9 cellular contexts compared by ENCODE assay signal in the genomic region with DNA sequence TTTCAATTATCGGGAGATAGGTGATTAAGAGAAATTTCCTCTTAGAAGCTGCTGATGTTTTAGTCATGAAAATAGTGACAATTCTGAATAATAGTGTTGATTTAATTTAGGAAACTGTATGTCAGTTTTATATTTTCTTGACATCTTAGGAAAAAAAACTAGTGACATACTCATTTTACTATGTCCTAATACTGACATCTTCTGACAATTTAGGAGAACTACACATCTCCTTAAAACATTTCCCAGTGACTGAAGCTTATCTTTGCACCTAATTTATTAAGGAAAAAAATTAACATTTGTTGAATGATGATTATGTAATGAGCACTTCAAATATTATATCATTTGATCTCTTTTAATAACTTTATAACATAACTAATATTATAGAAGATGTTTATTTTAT. TPM values are rescaled to one million over a fixed set of nuclear protein-coding genes. Genes with fewer than 3 reads are reported as not detected.
DNase-seq lines count a peak whose midpoint lies in the region; ATAC-seq and TF ChIP-seq lines count a peak whose summit lies in the region.
"Had no signal": no experiment of that assay in that cellular context is flagged by ENCODE, and none has a peak within 500 bp of the region (broad histone marks: within the 10 kb centered on the region; RNA-seq: fewer than 3 reads in every experiment).

No MANE protein-coding gene starts in this region.

- no peak for TF ChIP-seq POLR2A in upper lobe of left lung (IDR thresholded peaks at IDR 0.05)

- H2AFZ ChIP-seq in SK-N-SH (ENCODE audit: low read depth) (no peak overlapping the region), PC-3 (ENCODE audit: low read length) (no peak overlapping the region)

- H3K9me3 ChIP-seq in SK-N-SH (no peaks in the 10 kb centered on the region), PC-3 (ENCODE audit: low read length) (no peaks in the 10 kb centered on the region), upper lobe of left lung (no peaks in the 10 kb centered on the region)

- H3K4me2 ChIP-seq in SK-N-SH, result no peak overlapping the region
- no peak overlapping the region for H3K4me2 ChIP-seq in PC-3 (ENCODE audit: low read length)

- TF ChIP-seq RAD21 in SK-N-SH (IDR thresholded peaks at IDR 0.05; ENCODE audit: low read length), result peak; percentile 65

- CTCF ChIA-PET in SK-N-SH (lab: Yijun Ruan, JAX) (interaction anchor here (0.6 to 1.6 kb wide), 8 partner anchors 8 to 536 kb away, joined by 3 to 6 read pairs (median 3); no protein-coding TSS in a partner anchor), PC-3 (lab: Charles Lee) (interaction anchor here (1.3 kb wide), 1 partner anchor 521 kb away, joined by 5 read pairs; no protein-coding TSS in a partner anchor)

- no peak overlapping the region for H3K4me3 ChIP-seq in SK-N-SH (ENCODE audit: low read depth in 2 of 2, low read length in 1 of 2)
- no peak overlapping the region for H3K4me3 ChIP-seq in PC-3 (ENCODE audit: low read length)
- no peak overlapping the region for H3K4me3 ChIP-seq in fibroblast of villous mesenchyme (ENCODE audit: low read depth, low read length)
- no peak overlapping the region for H3K4me3 ChIP-seq in upper lobe of left lung

- no peaks in the 10 kb centered on the region for H3K36me3 ChIP-seq in SK-N-SH (replicated peaks in 1 of 2; ENCODE audit: control insufficient read depth in 1 of 2, insufficient read depth in 2 of 2, low read length in 1 of 2)
- H3K36me3 ChIP-seq in PC-3 (ENCODE audit: low read depth, low read length), result no peaks in the 10 kb centered on the region
- no peaks in the 10 kb centered on the region for H3K36me3 ChIP-seq in upper lobe of left lung

- BruUV-seq in PC-3 (replicated peaks; lab: Mats Ljungman, UMichigan), result no TSS peak

- POLR2A ChIA-PET in SK-N-SH (lab: Yijun Ruan, JAX) (no interaction called here), PC-3 (lab: Charles Lee; ENCODE audit: unreplicated experiment) (no interaction called here)

- no peaks in the 10 kb centered on the region for H3F3A ChIP-seq in SK-N-SH (replicated peaks; ENCODE audit: insufficient read depth)
- H3F3A ChIP-seq in PC-3 (ENCODE audit: low read length, unreplicated experiment), result no peaks in the 10 kb centered on the region

- peak; percentile 6 for DNase-seq in SK-N-SH
- peak; percentile 57 for DNase-seq in PC-3
- DNase-seq in fibroblast of villous mesenchyme (ENCODE audit: low read depth), result peak; percentile 20
- DNase-seq in upper lobe of left lung, result no peak
- no peak for DNase-seq in KG1 (lab: John Stamatoyannopoulos, UW)
- DNase-seq in T1000 (lab: John Stamatoyannopoulos, UW), result no peak

- no peak; the same call in 2 of the 3 replicates for ATAC-seq in SK-N-SH treated with all-trans-retinoic acid at 6 μM for 48 hours
- no peak for ATAC-seq in PC-3
- ATAC-seq in upper lobe of left lung (ENCODE audit: low FRiP score in 2 of 2), result no peak
- ATAC-seq in HG03354 (IDR thresholded peaks at IDR 0.05; ENCODE audit: poor library complexity, severe bottlenecking, unreplicated experiment), result no peak

- H3K27ac ChIP-seq in SK-N-SH (ENCODE audit: low read depth in 2 of 2, low read length in 1 of 2) (no peak overlapping the region), PC-3 (ENCODE audit: low read length) (no peak overlapping the region), upper lobe of left lung (no peak overlapping the region)

- H3K4me1 ChIP-seq in SK-N-SH (ENCODE audit: control insufficient read depth in 1 of 2, insufficient read depth in 2 of 2, low read depth in 1 of 2, low read length in 1 of 2) (no peaks in the 10 kb centered on the region), PC-3 (ENCODE audit: insufficient read depth, low read length) (no peaks in the 10 kb centered on the region), upper lobe of left lung (no peaks in the 10 kb centered on the region)

- intact Hi-C loops in PC-3 (cut with micrococcal nuclease), result loop anchor here (1.0 to 10.0 kb wide), 4 partner anchors 132 to 536 kb away; a partner anchor contains a TSS

- no peaks in the 10 kb centered on the region for H3K9me2 ChIP-seq in SK-N-SH
- H3K9me2 ChIP-seq in PC-3 (replicated peaks; ENCODE audit: low read length), result no peaks in the 10 kb centered on the region

- 60% methylated on average over 1 of the region's 1 CpG for WGBS in SK-N-SH (ENCODE audit: low lambda C conversion rate)
- WGBS in upper lobe of left lung, 2 donors, result 63 to 73% methylated on average over 1 of the region's 1 CpG

- H3K79me2 ChIP-seq in SK-N-SH (ENCODE audit: insufficient read depth), result no peaks in the 10 kb centered on the region
- H3K79me2 ChIP-seq in PC-3 (ENCODE audit: low read length), result no peaks in the 10 kb centered on the region

- H3K9ac ChIP-seq in SK-N-SH, result no peak overlapping the region
- H3K9ac ChIP-seq in PC-3 (ENCODE audit: low read length), result no peak overlapping the region

- no peak for TF ChIP-seq EP300 in SK-N-SH (IDR thresholded peaks at IDR 0.05; ENCODE audit: borderline replicate concordance in 1 of 2, low read depth in 1 of 2, low read length in 1 of 2)
- no peak for TF ChIP-seq EP300 in upper lobe of left lung (IDR thresholded peaks at IDR 0.05)

- H3K27me3 ChIP-seq in SK-N-SH (ENCODE audit: insufficient read depth) (no peaks in the 10 kb centered on the region), PC-3 (ENCODE audit: low read length) (no peaks in the 10 kb centered on the region), upper lobe of left lung (no peaks in the 10 kb centered on the region)

- no peaks in the 10 kb centered on the region for H4K20me1 ChIP-seq in SK-N-SH (ENCODE audit: insufficient read depth)
- no peaks in the 10 kb centered on the region for H4K20me1 ChIP-seq in PC-3 (ENCODE audit: low read length)

- peak; percentile 70 for TF ChIP-seq CTCF in SK-N-SH (IDR thresholded peaks at IDR 0.05)
- peak; percentile 67 for TF ChIP-seq CTCF in PC-3 (conservative IDR thresholded peaks at IDR 0.05; ENCODE audit: low read depth, low read length)
- peak; percentile 49 for TF ChIP-seq CTCF in fibroblast of villous mesenchyme (IDR thresholded peaks at IDR 0.05; ENCODE audit: insufficient read depth, low read depth, low read length)
- TF ChIP-seq CTCF in upper lobe of left lung (IDR thresholded peaks at IDR 0.05), result peak in 5 of 6 experiments; percentile 20 to 55 (median 44)

TF ChIP-seq in SK-N-SH, 30 proteins besides CTCF, POLR2A, EP300 and RAD21:
- TF ChIP-seq TAF1 (IDR thresholded peaks at IDR 0.05; ENCODE audit: borderline replicate concordance, low read depth, low read length) (no peak), SMC3 (IDR thresholded peaks at IDR 0.05; ENCODE audit: low read depth, low read length) (peak; percentile 26; the same call in 1 of the 2 replicates), JUND (IDR thresholded peaks at IDR 0.05) (no peak), FOXJ3 (CRISPR knock-in tag; IDR thresholded peaks at IDR 0.05) (no peak)

TF ChIP-seq in SK-N-SH treated with all-trans-retinoic acid at 6 μM for 48 hours, 23 proteins besides CTCF, POLR2A, EP300 and RAD21 (continues in another document):
- TF ChIP-seq ZNF8 (CRISPR knock-in tag; IDR thresholded peaks at IDR 0.05), result no peak
- no peak for TF ChIP-seq ZFP30 (CRISPR knock-in tag; IDR thresholded peaks at IDR 0.05)
- no peak for TF ChIP-seq RARB (CRISPR knock-in tag; IDR thresholded peaks at IDR 0.05)
- TF ChIP-seq ZC3H10 (CRISPR knock-in tag; IDR thresholded peaks at IDR 0.05), result no peak
- TF ChIP-seq, protein P1, sequence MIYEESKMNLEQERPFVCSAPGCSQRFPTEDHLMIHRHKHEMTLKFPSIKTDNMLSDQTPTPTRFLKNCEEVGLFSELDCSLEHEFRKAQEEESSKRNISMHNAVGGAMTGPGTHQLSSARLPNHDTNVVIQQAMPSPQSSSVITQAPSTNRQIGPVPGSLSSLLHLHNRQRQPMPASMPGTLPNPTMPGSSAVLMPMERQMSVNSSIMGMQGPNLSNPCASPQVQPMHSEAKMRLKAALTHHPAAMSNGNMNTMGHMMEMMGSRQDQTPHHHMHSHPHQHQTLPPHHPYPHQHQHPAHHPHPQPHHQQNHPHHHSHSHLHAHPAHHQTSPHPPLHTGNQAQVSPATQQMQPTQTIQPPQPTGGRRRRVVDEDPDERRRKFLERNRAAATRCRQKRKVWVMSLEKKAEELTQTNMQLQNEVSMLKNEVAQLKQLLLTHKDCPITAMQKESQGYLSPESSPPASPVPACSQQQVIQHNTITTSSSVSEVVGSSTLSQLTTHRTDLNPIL (CRISPR knock-in tag; IDR thresholded peaks at IDR 0.05; ENCODE audit: low read depth), result no peak
- TF ChIP-seq, protein P2, sequence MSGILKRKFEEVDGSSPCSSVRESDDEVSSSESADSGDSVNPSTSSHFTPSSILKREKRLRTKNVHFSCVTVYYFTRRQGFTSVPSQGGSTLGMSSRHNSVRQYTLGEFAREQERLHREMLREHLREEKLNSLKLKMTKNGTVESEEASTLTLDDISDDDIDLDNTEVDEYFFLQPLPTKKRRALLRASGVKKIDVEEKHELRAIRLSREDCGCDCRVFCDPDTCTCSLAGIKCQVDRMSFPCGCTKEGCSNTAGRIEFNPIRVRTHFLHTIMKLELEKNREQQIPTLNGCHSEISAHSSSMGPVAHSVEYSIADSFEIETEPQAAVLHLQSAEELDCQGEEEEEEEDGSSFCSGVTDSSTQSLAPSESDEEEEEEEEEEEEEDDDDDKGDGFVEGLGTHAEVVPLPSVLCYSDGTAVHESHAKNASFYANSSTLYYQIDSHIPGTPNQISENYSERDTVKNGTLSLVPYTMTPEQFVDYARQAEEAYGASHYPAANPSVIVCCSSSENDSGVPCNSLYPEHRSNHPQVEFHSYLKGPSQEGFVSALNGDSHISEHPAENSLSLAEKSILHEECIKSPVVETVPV (CRISPR knock-in tag; IDR thresholded peaks at IDR 0.05), result no peak
- no peak for TF ChIP-seq PPARA (CRISPR knock-in tag; IDR thresholded peaks at IDR 0.05; ENCODE audit: borderline replicate concordance)
- TF ChIP-seq ZFP3 (CRISPR knock-in tag; IDR thresholded peaks at IDR 0.05), result no peak
- no peak for TF ChIP-seq ISL1 (CRISPR knock-in tag; IDR thresholded peaks at IDR 0.05)
- no peak for TF ChIP-seq SNAI2 (CRISPR knock-in tag; IDR thresholded peaks at IDR 0.05)
- TF ChIP-seq OSR1 (CRISPR knock-in tag; IDR thresholded peaks at IDR 0.05), result no peak

RNA-seq across cellular contexts. Expression of a gene that starts 42.0 kb away (rescaled TPM):
- not detected in 2 replicates for polyA plus RNA-seq in SK-N-SH (2012; rRNA removed)
- not detected in 2 replicates for polyA plus RNA-seq in SK-N-SH (2012; cell fraction: cytosol; rRNA removed)
- polyA plus RNA-seq in SK-N-SH (2012; cell fraction: nucleus; rRNA removed), result not detected in 2 replicates
- total RNA-seq in PC-3 (2014; rRNA removed) (not detected in 2 replicates), fibroblast of villous mesenchyme (not detected in 2 replicates), upper lobe of left lung (not detected)
- total RNA-seq: temporal lobe had no signal

Comparison
In these comparisons a context has a peak if more than half of its experiments do, and no peak if none do; other contexts are left out.
1. DNase-seq: peak in SK-N-SH (single experiment), PC-3 (single experiment) and fibroblast of villous mesenchyme (single experiment); none in upper lobe of left lung (0 of 2), KG1 (single experiment) and T1000 (single experiment).
2. Peak in every context shown above with its lines, with median percentiles within 50 percentile points of each other: CTCF ChIP-seq.